In genomic region chr16:715448-716249, GRCh38 we compare ENCODE assay signal across 1 cellular context.
TF ChIP-seq lines count a peak whose summit lies in the region.

No MANE protein-coding gene starts in this region.

TF ChIP-seq in HEK293, 187 proteins besides CTCF, POLR2A, EP300 and RAD21 (continued from another document):
- TF ChIP-seq, protein P1, sequence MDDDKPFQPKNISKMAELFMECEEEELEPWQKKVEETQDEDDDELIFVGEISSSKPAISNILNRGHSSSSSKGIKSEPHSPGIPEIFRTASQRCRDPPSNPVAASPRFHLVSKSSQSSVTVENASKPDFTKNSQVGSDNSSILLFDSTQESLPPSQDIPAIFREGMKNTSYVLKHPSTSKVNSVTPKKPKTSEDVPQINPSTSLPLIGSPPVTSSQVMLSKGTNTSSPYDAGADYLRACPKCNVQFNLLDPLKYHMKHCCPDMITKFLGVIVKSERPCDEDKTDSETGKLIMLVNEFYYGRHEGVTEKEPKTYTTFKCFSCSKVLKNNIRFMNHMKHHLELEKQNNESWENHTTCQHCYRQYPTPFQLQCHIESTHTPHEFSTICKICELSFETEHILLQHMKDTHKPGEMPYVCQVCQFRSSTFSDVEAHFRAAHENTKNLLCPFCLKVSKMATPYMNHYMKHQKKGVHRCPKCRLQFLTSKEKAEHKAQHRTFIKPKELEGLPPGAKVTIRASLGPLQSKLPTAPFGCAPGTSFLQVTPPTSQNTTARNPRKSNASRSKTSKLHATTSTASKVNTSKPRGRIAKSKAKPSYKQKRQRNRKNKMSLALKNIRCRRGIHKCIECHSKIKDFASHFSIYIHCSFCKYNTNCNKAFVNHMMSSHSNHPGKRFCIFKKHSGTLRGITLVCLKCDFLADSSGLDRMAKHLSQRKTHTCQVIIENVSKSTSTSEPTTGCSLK (tag by site-specific recombination; IDR thresholded peaks at IDR 0.05), result no peak
- TF ChIP-seq GLI2 (tag by site-specific recombination; IDR thresholded peaks at IDR 0.05; ENCODE audit: borderline replicate concordance, low read depth) (no peak), ZNF510 (tag by site-specific recombination; IDR thresholded peaks at IDR 0.05; ENCODE audit: insufficient replicate concordance) (no peak), ZNF24 (tag by site-specific recombination; IDR thresholded peaks at IDR 0.05) (no peak), RBAK (tag by site-specific recombination; IDR thresholded peaks at IDR 0.05) (no peak), ZNF239 (tag by site-specific recombination; IDR thresholded peaks at IDR 0.05) (no peak), ZNF48 (tag by site-specific recombination; IDR thresholded peaks at IDR 0.05) (no peak), ZFP41 (tag by site-specific recombination; IDR thresholded peaks at IDR 0.05; ENCODE audit: borderline replicate concordance) (no peak), ZNF76 (tag by site-specific recombination; IDR thresholded peaks at IDR 0.05; ENCODE audit: borderline replicate concordance, low read depth) (no peak; the same call in 1 of the 2 replicates), KLF9 (tag by site-specific recombination; IDR thresholded peaks at IDR 0.05; ENCODE audit: low read depth) (peak; percentile 35; the same call in 1 of the 2 replicates), ZNF362 (tag by site-specific recombination; IDR thresholded peaks at IDR 0.05) (no peak), ZNF585B (tag by site-specific recombination; IDR thresholded peaks at IDR 0.05) (no peak), HOXA7 (CRISPR knock-in tag; IDR thresholded peaks at IDR 0.05; ENCODE audit: borderline replicate concordance) (no peak), ZSCAN30 (tag by site-specific recombination; IDR thresholded peaks at IDR 0.05) (0 out of 2 replicates have a peak, but pooled peaks have one; percentile 30), ZNF549 (tag by site-specific recombination; IDR thresholded peaks at IDR 0.05) (no peak), ZNF530 (tag by site-specific recombination; IDR thresholded peaks at IDR 0.05; ENCODE audit: low read depth) (no peak)
